ENCODE assay signal across 8 cellular contexts in the genomic region with DNA sequence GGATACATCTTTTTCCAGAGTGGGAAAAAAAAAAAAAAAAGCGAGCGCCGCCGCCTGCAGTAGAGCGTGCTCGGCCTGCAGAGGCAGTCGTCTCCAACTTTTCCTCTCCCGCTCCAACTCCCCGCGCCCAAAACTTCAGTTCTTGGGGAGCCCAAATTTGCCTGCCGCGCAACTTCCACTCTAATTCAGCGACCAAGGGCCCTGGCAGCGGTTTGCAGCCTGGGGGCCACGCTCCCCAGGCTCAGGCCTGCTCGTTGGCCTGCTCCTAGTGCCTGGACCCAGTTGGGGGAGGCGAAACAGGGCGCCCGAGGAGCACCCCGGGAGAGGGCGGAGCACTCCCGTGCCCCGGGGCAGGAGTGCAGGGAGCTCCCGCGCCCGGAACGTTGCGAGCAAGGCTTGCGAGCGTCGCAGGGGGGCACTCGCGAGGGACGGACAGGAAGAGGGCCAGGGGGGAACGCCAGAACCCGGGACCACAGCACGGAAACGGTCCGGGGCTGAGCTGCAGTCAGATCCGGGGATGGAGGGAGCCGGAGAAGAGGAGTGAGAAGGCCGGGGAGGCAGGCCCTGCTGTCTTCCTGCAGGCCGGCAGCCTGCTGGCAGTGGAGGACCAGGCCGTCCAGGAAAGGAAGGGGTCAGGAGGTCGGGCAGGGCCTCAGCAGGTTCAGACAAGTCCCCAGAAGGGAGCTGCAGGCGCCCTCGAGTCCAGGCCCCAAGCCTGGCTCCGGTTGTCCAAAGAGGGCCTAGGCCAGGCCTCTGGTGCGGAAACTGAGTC. TPM values are rescaled to one million over a fixed set of nuclear protein-coding genes. Genes with fewer than 3 reads are reported as not detected.
DNase-seq lines count a peak whose midpoint lies in the region; ATAC-seq and TF ChIP-seq lines count a peak whose summit lies in the region.

A gene with protein sequence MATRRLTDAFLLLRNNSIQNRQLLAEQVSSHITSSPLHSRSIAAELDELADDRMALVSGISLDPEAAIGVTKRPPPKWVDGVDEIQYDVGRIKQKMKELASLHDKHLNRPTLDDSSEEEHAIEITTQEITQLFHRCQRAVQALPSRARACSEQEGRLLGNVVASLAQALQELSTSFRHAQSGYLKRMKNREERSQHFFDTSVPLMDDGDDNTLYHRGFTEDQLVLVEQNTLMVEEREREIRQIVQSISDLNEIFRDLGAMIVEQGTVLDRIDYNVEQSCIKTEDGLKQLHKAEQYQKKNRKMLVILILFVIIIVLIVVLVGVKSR (plus strand): TSS at position 508 of the 772 bp plus-strand sequence. CDS start 724 bp downstream, outside the sequence.

- H3K27me3 ChIP-seq in HUES64 (ENCODE audit: insufficient read depth, low read length) (peaks cover 10% of the 10 kb centered on the region; the same call in 1 of the 2 replicates), OCI-LY1 (ENCODE audit: insufficient read depth, low read length) (no peaks in the 10 kb centered on the region), mononuclear cell (ENCODE audit: insufficient read depth, low read length) (no peaks in the 10 kb centered on the region)

- H3K4me1 ChIP-seq in HUES64 (ENCODE audit: insufficient read depth, low read length): peaks cover 45% of the 10 kb centered on the region
- peaks cover 41% of the 10 kb centered on the region for H3K4me1 ChIP-seq in OCI-LY1 (ENCODE audit: insufficient read depth, low read length, severe bottlenecking)
- peaks cover 26% of the 10 kb centered on the region for H3K4me1 ChIP-seq in mononuclear cell (ENCODE audit: insufficient read depth, low read length)

- peak within 1 kb of the TSS; percentile 96 for H3K27ac ChIP-seq in HUES64 (ENCODE audit: low read depth, low read length)
- H3K27ac ChIP-seq in OCI-LY1 (ENCODE audit: low read depth, low read length, poor library complexity, severe bottlenecking): peak within 1 kb of the TSS; percentile 81

- H4K20me1 ChIP-seq in OCI-LY1 (ENCODE audit: insufficient read depth, low read length): no peaks in the 10 kb centered on the region

- H3K79me2 ChIP-seq in OCI-LY1 (ENCODE audit: insufficient read depth, low read length): peaks cover 46% of the 10 kb centered on the region

- H3K9ac ChIP-seq in HUES64 (ENCODE audit: low read depth, low read length): peak within 1 kb of the TSS; percentile 83
- peak within 1 kb of the TSS; percentile 100 for H3K9ac ChIP-seq in OCI-LY1 (ENCODE audit: low read length)

- TF ChIP-seq CTCF in OCI-LY1 (IDR thresholded peaks at IDR 0.05; ENCODE audit: low read length): peak; percentile 60

- H3K9me2 ChIP-seq in OCI-LY1 (ENCODE audit: low read depth, low read length): no peaks in the 10 kb centered on the region

- H3F3A ChIP-seq in OCI-LY1 (ENCODE audit: insufficient read depth, low read length): 0 out of 2 replicates have a peak, but pooled peaks cover 6% of the 10 kb centered on the region

- H2AFZ ChIP-seq in OCI-LY1 (ENCODE audit: low read length): peak within 1 kb of the TSS; percentile 48; the same call in 1 of the 2 replicates

- peak within 1 kb of the TSS; percentile 99 for H3K4me2 ChIP-seq in OCI-LY1 (ENCODE audit: low read length)

- ATAC-seq in GM21390 (IDR thresholded peaks at IDR 0.05; ENCODE audit: unreplicated experiment): peak; percentile 65

- H3K9me3 ChIP-seq in HUES64 (ENCODE audit: insufficient read depth, low read depth, low read length) (no peaks in the 10 kb centered on the region), OCI-LY1 (ENCODE audit: low read length) (no peaks in the 10 kb centered on the region), mononuclear cell (ENCODE audit: low read depth, low read length) (no peaks in the 10 kb centered on the region)

- H3K36me3 ChIP-seq in HUES64 (ENCODE audit: insufficient read depth, low read length) (peaks cover 6% of the 10 kb centered on the region; the same call in 1 of the 2 replicates), OCI-LY1 (ENCODE audit: insufficient read depth, low read length) (no peaks in the 10 kb centered on the region; the same call in 1 of the 2 replicates)

- peak within 1 kb of the TSS; percentile 84 for H3K4me3 ChIP-seq in HUES64 (ENCODE audit: low read length)
- H3K4me3 ChIP-seq in OCI-LY1 (ENCODE audit: low read depth, low read length, poor library complexity, severe bottlenecking): peak within 1 kb of the TSS; percentile 99
- peak within 1 kb of the TSS; percentile 62 for H3K4me3 ChIP-seq in mononuclear cell (ENCODE audit: low read length)

- DNase-seq in COR-L47 (lab: John Stamatoyannopoulos, UW): peak; percentile 74
- peak; percentile 85 for DNase-seq in activated T-cell treated with anti-CD3 and anti-CD28 coated beads for 24 hours (ENCODE audit: low read depth)
- peak; percentile 98 for DNase-seq in epidermal melanocyte (ENCODE audit: insufficient read length, low spot score)
- DNase-seq in stimulated activated CD8-positive, alpha-beta memory T cell treated with anti-CD3 and anti-CD28 coated beads, Interleukin-2, amount 100 ng/mL, for 48 hours (ENCODE audit: low read depth in 2 of 2): peak; percentile 79 to 84

- 2% methylated on average over 49 of the region's 49 CpGs for WGBS in HUES64

RNA-seq across cellular contexts. Expression of the gene that starts here (rescaled TPM):
- 29.9 TPM for polyA plus RNA-seq in HUES64 (2013, experiment 1 of 2)
- polyA plus RNA-seq in HUES64 (2013, experiment 2 of 2): 40.6 TPM
- 90.3 TPM for total RNA-seq in mononuclear cell

Comparison
In these comparisons a context has a peak if more than half of its experiments do, and no peak if none do; other contexts are left out.
1. Peak in every context shown above with its lines: DNase-seq, ATAC-seq, H3K4me3 ChIP-seq and H3K27ac ChIP-seq.